In the genomic region with DNA sequence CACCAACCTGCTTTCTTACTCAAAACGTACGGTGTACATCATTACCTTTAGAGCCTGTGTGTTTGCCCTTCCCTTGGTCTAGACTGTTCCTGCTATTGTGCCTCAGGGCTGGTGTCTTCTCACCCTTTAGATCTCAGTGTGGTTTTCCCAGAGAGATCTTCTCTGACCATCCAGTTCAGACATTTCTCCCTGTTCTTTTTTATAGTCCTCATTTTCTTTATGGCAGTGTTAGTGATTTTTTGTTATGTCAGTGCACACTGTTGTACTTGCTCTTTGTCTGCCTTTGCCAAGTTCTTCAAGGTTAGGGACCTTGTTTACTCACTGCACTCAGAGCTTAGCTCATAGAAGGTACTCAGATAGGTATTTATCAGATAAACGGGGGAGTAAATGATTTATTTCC, we compare ENCODE assay signal across 25 cellular contexts.
"Had no signal": no experiment of that assay in that cellular context is flagged by ENCODE, and none has a peak within 500 bp of the region (broad histone marks: within the 10 kb centered on the region; RNA-seq: fewer than 3 reads in every experiment).

No MANE protein-coding gene starts in this region.

- H3K27ac ChIP-seq: ascending aorta had no signal

- H3K27ac Mint-ChIP-seq: activated CD4-positive, alpha-beta memory T cell treated with anti-CD3 and anti-CD28 coated beads for 36 hours; activated CD4-positive, alpha-beta T cell treated with anti-CD3 and anti-CD28 coated beads, Interleukin-2, amount 10 ng/mL, durations not matched to agents 7 days and 5 days; activated naive CD4-positive, alpha-beta T cell treated with anti-CD3 and anti-CD28 coated beads, Interleukin-2, amount 50 U/mL, for 24 hours; brain; IgD-negative memory B cell; T-helper 17 cell; WTC11 had no signal

- H3K4me3 ChIP-seq: ascending aorta had no signal

- H3K27me3 Mint-ChIP-seq: activated CD4-positive, alpha-beta memory T cell treated with anti-CD3 and anti-CD28 coated beads for 36 hours; activated CD4-positive, alpha-beta T cell treated with anti-CD3 and anti-CD28 coated beads, Interleukin-2, amount 10 ng/mL, durations not matched to agents 7 days and 5 days; activated naive CD4-positive, alpha-beta T cell treated with anti-CD3 and anti-CD28 coated beads, Interleukin-2, amount 50 U/mL, for 24 hours; brain; central memory CD8-positive, alpha-beta T cell; IgD-negative memory B cell; T-helper 17 cell had no signal

- H3K4me1 Mint-ChIP-seq: activated CD4-positive, alpha-beta T cell treated with anti-CD3 and anti-CD28 coated beads, Interleukin-2, amount 10 ng/mL, durations not matched to agents 7 days and 5 days; activated naive CD4-positive, alpha-beta T cell treated with anti-CD3 and anti-CD28 coated beads, Interleukin-2, amount 50 U/mL, for 24 hours; brain; central memory CD8-positive, alpha-beta T cell; IgD-negative memory B cell; WTC11 had no signal

- H3K4me1 ChIP-seq: ascending aorta had no signal

- H3K9me3 ChIP-seq: ascending aorta had no signal

- H3K9me3 Mint-ChIP-seq: activated CD4-positive, alpha-beta memory T cell treated with anti-CD3 and anti-CD28 coated beads for 36 hours; activated CD4-positive, alpha-beta T cell treated with anti-CD3 and anti-CD28 coated beads, Interleukin-2, amount 10 ng/mL, durations not matched to agents 7 days and 5 days; activated naive CD4-positive, alpha-beta T cell treated with anti-CD3 and anti-CD28 coated beads, Interleukin-2, amount 50 U/mL, for 24 hours; brain; central memory CD8-positive, alpha-beta T cell; IgD-negative memory B cell; WTC11 had no signal

- H3K4me3 Mint-ChIP-seq: activated CD4-positive, alpha-beta memory T cell treated with anti-CD3 and anti-CD28 coated beads for 36 hours; activated CD4-positive, alpha-beta T cell treated with anti-CD3 and anti-CD28 coated beads, Interleukin-2, amount 10 ng/mL, durations not matched to agents 7 days and 5 days; activated naive CD4-positive, alpha-beta T cell treated with anti-CD3 and anti-CD28 coated beads, Interleukin-2, amount 50 U/mL, for 24 hours; brain; central memory CD8-positive, alpha-beta T cell; IgD-negative memory B cell; T-helper 17 cell; WTC11 had no signal

- H3K36me3 Mint-ChIP-seq: activated CD4-positive, alpha-beta memory T cell treated with anti-CD3 and anti-CD28 coated beads for 36 hours had no signal

- DNase-seq: activated CD4-positive, alpha-beta memory T cell treated with anti-CD3 and anti-CD28 coated beads for 36 hours; activated CD4-positive, alpha-beta T cell treated with anti-CD3 and anti-CD28 coated beads for 1 hour; activated CD4-positive, alpha-beta T cell treated with anti-CD3 and anti-CD28 coated beads, Interleukin-2, amount 10 ng/mL, durations not matched to agents 7 days and 5 days; activated CD8-positive, alpha-beta memory T cell treated with anti-CD3 and anti-CD28 coated beads for 24 hours; activated naive CD4-positive, alpha-beta T cell; activated T-cell treated with anti-CD3 and anti-CD28 coated beads, Interleukin-2, amount 50 U/mL, for 48 hours; amniotic stem cell; KG1; MV-4-11; NCI-H1092 treated with DMSO at 0.1 percent for 48 hours; NCI-H1417 treated with DMSO at 0.1 percent for 48 hours; NCI-H1694; NCI-H2029; NCI-H2107; NCI-H524 treated with DMSO at 0.1 percent for 48 hours; NCI-H748 treated with DMSO at 0.1 percent for 48 hours; SIG-M5; T-helper 17 cell; T-helper 9 cell had no signal

- ATAC-seq: T-helper 17 cell, WTC11 had no signal

- H3K27me3 ChIP-seq: ascending aorta had no signal
